Comparison of ENCODE assay signal across 7 cellular contexts in genomic region chr3:49173116-49173791, GRCh38. TPM values are rescaled to one million over a fixed set of nuclear protein-coding genes. Genes with fewer than 3 reads are reported as not detected.
A peak's percentile ranks its signal among the peaks of the same experiment; 100 is the strongest.
DNase-seq lines count a peak whose midpoint lies in the region; ATAC-seq and TF ChIP-seq lines count a peak whose summit lies in the region.
"Had no signal": no experiment of that assay in that cellular context is flagged by ENCODE, and none has a peak within 500 bp of the region (broad histone marks: within the 10 kb centered on the region; RNA-seq: fewer than 3 reads in every experiment).

No MANE protein-coding gene starts in this region.

- no peak overlapping the region for H3K4me3 ChIP-seq in HUES48 (ENCODE audit: low read depth, low read length)
- H3K4me3 ChIP-seq in ovary: peak overlapping the region; percentile 72

- TF ChIP-seq EP300 in ovary (IDR thresholded peaks at IDR 0.05): no peak

- DNase-seq in ecto neural progenitor cell (ENCODE audit: low spot score) (peak; percentile 86), ovary (peak; percentile 78 to 87 (median 86)), kidney tubule cell (ENCODE audit: low spot score) (no peak)

- no peak for TF ChIP-seq POLR2A in ovary (IDR thresholded peaks at IDR 0.05)

- H3K9me3 ChIP-seq in HUES48 (ENCODE audit: control insufficient read depth, insufficient read depth, low read length) (no peaks in the 10 kb centered on the region), ovary (no peaks in the 10 kb centered on the region)

- H3K27me3 ChIP-seq in HUES48 (ENCODE audit: control insufficient read depth, insufficient read depth, low read length) (no peaks in the 10 kb centered on the region; the same call in 1 of the 2 replicates), ovary (no peaks in the 10 kb centered on the region)

- H3K9ac ChIP-seq in HUES48 (ENCODE audit: low read depth, low read length): no peak overlapping the region; the same call in 1 of the 2 replicates

- peak overlapping the region; percentile 65 for H3K27ac ChIP-seq in HUES48 (ENCODE audit: low read depth, low read length)
- peak overlapping the region; percentile 75 to 89 for H3K27ac ChIP-seq in ovary
- H3K27ac ChIP-seq: epithelial cell of prostate had no signal

- intact Hi-C loops in ovary (cut with DNase I): loop anchor here (5.0 to 10.0 kb wide), 4 partner anchors 102 to 272 kb away; partner anchors contain the start of genes C3orf62 (in 4 of the 4) and USP4 (in 1 of the 4)

- H3K36me3 ChIP-seq in HUES48 (ENCODE audit: control insufficient read depth, insufficient read depth, low read length) (no peaks in the 10 kb centered on the region; the same call in 1 of the 2 replicates), ovary (no peaks in the 10 kb centered on the region)

- no peak for TF ChIP-seq CTCF in ovary (IDR thresholded peaks at IDR 0.05)

- ATAC-seq in HG03442 (IDR thresholded peaks at IDR 0.05; ENCODE audit: unreplicated experiment) (no peak), HG02623 (IDR thresholded peaks at IDR 0.05; ENCODE audit: unreplicated experiment) (no peak)

- peaks cover 8% of the 10 kb centered on the region; the same call in 1 of the 2 replicates for H3K4me1 ChIP-seq in HUES48 (ENCODE audit: control insufficient read depth, insufficient read depth, low read length)
- H3K4me1 ChIP-seq in ovary (ENCODE audit: insufficient read depth): peaks cover 14% of the 10 kb centered on the region

- 0 to 4% (median 3%) methylated on average over 3 of the region's 3 CpGs for WGBS in ovary, 3 donors

RNA-seq across cellular contexts. Expression of gene KLHDC8B, which starts 1.9 kb away (rescaled TPM):
- 100 to 1,000 TPM in 5 of 7 donors, 10 to 100 TPM in 2; 67.1 to 244 (median 131) TPM for total RNA-seq in ovary
- 100 to 1,000 TPM in 1 of 2 donors, 10 to 100 TPM in 1; 84.6 to 109 TPM for polyA plus RNA-seq in ovary

RNA-seq across cellular contexts. Expression of gene CCDC71, which starts 7.1 kb away (rescaled TPM):
- 10 to 100 TPM; 24.8 to 39.0 (median 32.7) TPM for total RNA-seq in ovary
- 10 to 100 TPM in 1 of 2 donors, 1 to 10 TPM in 1; 6.9 to 30.9 TPM for polyA plus RNA-seq in ovary

RNA-seq across cellular contexts. Expression of gene LAMB2, which starts 40.4 kb away (rescaled TPM):
- 100 to 1,000 TPM; 457 to 681 (median 491) TPM for total RNA-seq in ovary
- polyA plus RNA-seq in ovary: 100 to 1,000 TPM; 408 to 528 TPM

RNA-seq across cellular contexts. Expression of gene USP19, which starts 52.6 kb away (rescaled TPM):
- 10 to 100 TPM; 38.3 to 71.4 (median 53.8) TPM for total RNA-seq in ovary
- polyA plus RNA-seq in ovary: 10 to 100 TPM; 21.7 to 33.3 TPM
